Comparison of ENCODE assay signal across 8 cellular contexts in genomic region chr5:1167728-1168709, GRCh38. TPM values are rescaled to one million over a fixed set of nuclear protein-coding genes. Genes with fewer than 3 reads are reported as not detected.
A peak's percentile ranks its signal among the peaks of the same experiment; 100 is the strongest.
DNase-seq lines count a peak whose midpoint lies in the region; ATAC-seq, FAIRE-seq and TF ChIP-seq lines count a peak whose summit lies in the region.

No MANE protein-coding gene starts in this region.

- H3K4me2 ChIP-seq in A549 = peak overlapping the region; percentile 98

- TF ChIP-seq POLR2A in A549 (IDR thresholded peaks at IDR 0.05; ENCODE audit: low read length) = no peak

- peak overlapping the region; percentile 44 for H3K4me3 ChIP-seq in A549
- peak overlapping the region; percentile 13 for H3K4me3 ChIP-seq in ectodermal cell (ENCODE audit: insufficient read depth, low read depth, low read length)

- peak; percentile 66 for TF ChIP-seq CTCF in A549 (IDR thresholded peaks at IDR 0.05)

- WGBS in A549 (ENCODE audit: missing lambda C conversion rate) = 4% methylated on average over 25 of the region's 28 CpGs
- 36 to 37% methylated on average over 28 of the region's 28 CpGs for WGBS in ectodermal cell, 2 experiments

- CTCF ChIA-PET in A549 (lab: Yijun Ruan, JAX) = interaction anchor here (0.7 to 4.3 kb wide), 101 partner anchors 9 to 721 kb away, joined by 3 to 70 read pairs (median 4); partner anchors contain the start of genes NKD2 and SLC6A19

- no peak for TF ChIP-seq EP300 in A549 (IDR thresholded peaks at IDR 0.05)

- no peaks in the 10 kb centered on the region for H3K9me3 ChIP-seq in A549
- no peaks in the 10 kb centered on the region for H3K9me3 ChIP-seq in ectodermal cell (ENCODE audit: control insufficient read depth, low read length)

- DNase-seq in A549 (ENCODE audit: low read depth in 1 of 2, low spot score in 1 of 2) = peak; percentile 75 to 85
- peak; percentile 46 for DNase-seq in NCI-H526 treated with DMSO at 0.1 percent for 48 hours (lab: John Stamatoyannopoulos, UW)
- DNase-seq in activated CD4-positive, alpha-beta T cell treated with anti-CD3 and anti-CD28 coated beads, Interleukin-2, amount 50 U/mL, for 48 hours = peak; percentile 64 to 71
- peak; percentile 85 for DNase-seq in medulla oblongata (ENCODE audit: extremely low spot score)
- peak; percentile 55 for DNase-seq in stimulated activated CD8-positive, alpha-beta memory T cell treated with anti-CD3 and anti-CD28 coated beads, Interleukin-12 subunit alpha, Interleukin-12 subunit beta, amount 100 ng/mL, for 1 hour (ENCODE audit: low read depth)

- H3K27ac ChIP-seq in A549 = peak overlapping the region; percentile 29 to 67; a peak in 4 of 6 replicates
- H3K27ac ChIP-seq in ectodermal cell (ENCODE audit: insufficient read depth, low read depth, low read length, poor library complexity, severe bottlenecking) = no peak overlapping the region

- POLR2A ChIA-PET in A549 (lab: Yijun Ruan, JAX) = no interaction called here

- no peaks in the 10 kb centered on the region for H3K4me1 ChIP-seq in A549
- H3K4me1 ChIP-seq in ectodermal cell (ENCODE audit: control insufficient read depth, insufficient read depth, low read length) = no peaks in the 10 kb centered on the region

- no peaks in the 10 kb centered on the region for H3K36me3 ChIP-seq in ectodermal cell (ENCODE audit: control insufficient read depth, insufficient read depth, low read length)

- no peaks in the 10 kb centered on the region for H3K27me3 ChIP-seq in ectodermal cell (ENCODE audit: control insufficient read depth, insufficient read depth, low read length, poor library complexity, severe bottlenecking)

- peak; percentile 88 to 97 for TF ChIP-seq RAD21 in A549 (conservative IDR thresholded peaks at IDR 0.05 in 1 of 2, IDR thresholded peaks at IDR 0.05 in 1 of 2)

- ATAC-seq in A549 = peak; percentile 81 to 92
- ATAC-seq in GM18519 (IDR thresholded peaks at IDR 0.05; ENCODE audit: low FRiP score, unreplicated experiment) = peak; percentile 52
- peak; percentile 59 for ATAC-seq in HG03378 (IDR thresholded peaks at IDR 0.05; ENCODE audit: unreplicated experiment)

- FAIRE-seq in A549 (lab: Jason Lieb, UNC) = peak; percentile 67

TF ChIP-seq in A549, 52 proteins besides CTCF, POLR2A, EP300 and RAD21:
- peak; percentile 69; the same call in 1 of the 2 replicates for TF ChIP-seq KDM5A (IDR thresholded peaks at IDR 0.05)
- TF ChIP-seq USF2 (IDR thresholded peaks at IDR 0.05) = no peak
- no peak for TF ChIP-seq CHD4 (IDR thresholded peaks at IDR 0.05; ENCODE audit: borderline replicate concordance)
- TF ChIP-seq MAX (IDR thresholded peaks at IDR 0.05) = peak; percentile 32; the same call in 1 of the 2 replicates
- TF ChIP-seq MAFK (IDR thresholded peaks at IDR 0.05; ENCODE audit: partially characterized antibody) = no peak
- TF ChIP-seq NR3C1 (IDR thresholded peaks at IDR 0.05) = no peak
- TF ChIP-seq RCOR1 (IDR thresholded peaks at IDR 0.05; ENCODE audit: low read depth, low read length) = no peak
- peak; percentile 63 for TF ChIP-seq SMC3 (IDR thresholded peaks at IDR 0.05)

RNA-seq across cellular contexts. Expression of gene SLC6A19, which starts 33.4 kb away (rescaled TPM):
- polyA plus RNA-seq in A549 (2011; rRNA removed) (not detected in 2 replicates), A549 (2017; fragmentation: RNase III; extraction: RNeasy Plus Mini Kit Qiagen cat#74134 plus additional on column Dnase treatment) (0.01 to 0.03 TPM in 2 of 3 replicates, not detected in the other)
- 0.01 and 0.03 TPM in 2 replicates for polyA plus RNA-seq in A549 (2012; cell fraction: cytosol; rRNA removed)
- 0.02 and 0.10 TPM in 2 replicates for polyA plus RNA-seq in A549 (2012; cell fraction: nucleus; rRNA removed)
- not detected in 2 replicates for polyA minus RNA-seq in A549 (2011; rRNA and poly(A)+ RNA removed)
- not detected for polyA plus RNA-seq in ectodermal cell (2013, experiment 1 of 4)
- not detected for polyA plus RNA-seq in ectodermal cell (2013, experiment 2 of 4)
- 0.05 TPM for polyA plus RNA-seq in ectodermal cell (2013, experiment 3 of 4)
- not detected for polyA plus RNA-seq in ectodermal cell (2013, experiment 4 of 4)

RNA-seq across cellular contexts. Expression of gene SLC12A7, which starts 56.2 kb away (rescaled TPM):
- polyA plus RNA-seq in A549 (2011; rRNA removed) (11.2 and 12.3 TPM in 2 replicates), A549 (2017; fragmentation: RNase III; extraction: RNeasy Plus Mini Kit Qiagen cat#74134 plus additional on column Dnase treatment) (18.1 to 22.5 TPM (median 19.5 TPM) in 3 replicates)
- polyA plus RNA-seq in A549 (2012; cell fraction: cytosol; rRNA removed) = 15.3 and 19.8 TPM in 2 replicates
- polyA plus RNA-seq in A549 (2012; cell fraction: nucleus; rRNA removed) = 79.7 and 103 TPM in 2 replicates
- 11.0 and 22.1 TPM in 2 replicates for polyA minus RNA-seq in A549 (2011; rRNA and poly(A)+ RNA removed)
- 36.3 TPM for polyA plus RNA-seq in ectodermal cell (2013, experiment 1 of 4)
- 37.7 TPM for polyA plus RNA-seq in ectodermal cell (2013, experiment 2 of 4)
- 29.7 TPM for polyA plus RNA-seq in ectodermal cell (2013, experiment 3 of 4)
- polyA plus RNA-seq in ectodermal cell (2013, experiment 4 of 4) = 33.6 TPM

RNA-seq across cellular contexts. Expression of gene SLC6A18, which starts 57.2 kb away (rescaled TPM):
- not detected in 2 replicates for polyA plus RNA-seq in A549 (2011; rRNA removed)
- not detected in 2 replicates for polyA plus RNA-seq in A549 (2012; cell fraction: cytosol; rRNA removed)
- polyA plus RNA-seq in A549 (2012; cell fraction: nucleus; rRNA removed) = not detected in 2 replicates
- polyA plus RNA-seq in A549 (2017; fragmentation: RNase III; extraction: RNeasy Plus Mini Kit Qiagen cat#74134 plus additional on column Dnase treatment) = not detected in 3 replicates
- not detected in 2 replicates for polyA minus RNA-seq in A549 (2011; rRNA and poly(A)+ RNA removed)
- polyA plus RNA-seq in ectodermal cell (2013, experiment 1 of 4) = not detected
- not detected for polyA plus RNA-seq in ectodermal cell (2013, experiment 2 of 4)
- not detected for polyA plus RNA-seq in ectodermal cell (2013, experiment 3 of 4)
- polyA plus RNA-seq in ectodermal cell (2013, experiment 4 of 4) = not detected
